1 cellular context compared by ENCODE assay signal in the genomic region with DNA sequence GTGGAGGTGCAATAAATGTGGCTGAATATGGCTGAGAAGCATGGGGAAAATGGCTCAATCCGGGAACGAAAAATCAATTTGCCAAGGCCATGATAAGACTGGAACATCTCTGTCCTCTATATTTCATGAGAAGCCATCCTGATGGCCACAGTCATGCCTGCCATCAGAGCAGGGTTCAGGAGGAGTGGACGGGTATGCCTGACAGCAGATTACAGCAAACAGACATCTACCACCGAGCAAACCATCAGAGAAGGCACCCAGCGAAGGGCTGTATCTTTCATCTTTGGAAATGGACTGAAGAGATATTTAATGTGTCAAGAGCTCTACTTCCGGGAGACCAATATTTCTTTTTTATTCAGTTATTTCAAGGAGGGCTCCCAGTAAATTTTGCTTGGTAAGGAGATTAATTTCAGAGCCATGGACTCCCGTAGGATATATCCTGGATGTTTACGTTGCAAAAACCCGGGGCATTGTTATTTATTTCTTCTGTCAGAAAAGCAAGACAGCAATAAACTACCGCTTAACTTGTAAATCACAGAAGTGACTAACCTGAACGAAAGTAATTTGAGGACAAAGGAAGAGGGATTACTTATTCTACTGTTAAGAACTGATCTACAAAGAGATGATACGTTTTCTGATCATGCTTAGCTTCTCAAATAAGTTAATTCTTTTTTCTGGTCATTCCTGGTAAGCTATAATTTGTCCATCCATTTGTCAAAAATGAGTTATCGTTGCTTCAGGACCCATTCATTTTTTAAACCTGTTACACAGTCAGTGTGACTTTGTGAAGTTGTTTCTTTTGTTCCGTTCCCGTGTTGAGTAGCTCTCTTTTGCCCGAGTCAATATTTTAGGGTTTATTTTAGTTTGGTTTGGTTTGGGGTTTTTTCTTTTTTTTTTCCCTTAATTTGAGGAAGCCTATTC.
TF ChIP-seq lines count a peak whose summit lies in the region.

No MANE protein-coding gene starts in this region.

TF ChIP-seq in HEK293, 187 proteins besides CTCF, POLR2A, EP300 and RAD21 (continued from another document and continues in another):
- no peak for TF ChIP-seq ZNF37A (tag by site-specific recombination; IDR thresholded peaks at IDR 0.05)
- no peak for TF ChIP-seq ZNF596 (tag by site-specific recombination; IDR thresholded peaks at IDR 0.05)
- peak; percentile 99 for TF ChIP-seq ZBTB17 (tag by site-specific recombination; IDR thresholded peaks at IDR 0.05)
- TF ChIP-seq ZFP41 (tag by site-specific recombination; IDR thresholded peaks at IDR 0.05; ENCODE audit: borderline replicate concordance) = no peak
- no peak for TF ChIP-seq ZNF701 (tag by site-specific recombination; IDR thresholded peaks at IDR 0.05)
- no peak for TF ChIP-seq ZNF24 (tag by site-specific recombination; IDR thresholded peaks at IDR 0.05)
- no peak for TF ChIP-seq GLIS1 (tag by site-specific recombination; IDR thresholded peaks at IDR 0.05)
- TF ChIP-seq KLF8 (tag by site-specific recombination; IDR thresholded peaks at IDR 0.05) = no peak
- TF ChIP-seq, protein P1, sequence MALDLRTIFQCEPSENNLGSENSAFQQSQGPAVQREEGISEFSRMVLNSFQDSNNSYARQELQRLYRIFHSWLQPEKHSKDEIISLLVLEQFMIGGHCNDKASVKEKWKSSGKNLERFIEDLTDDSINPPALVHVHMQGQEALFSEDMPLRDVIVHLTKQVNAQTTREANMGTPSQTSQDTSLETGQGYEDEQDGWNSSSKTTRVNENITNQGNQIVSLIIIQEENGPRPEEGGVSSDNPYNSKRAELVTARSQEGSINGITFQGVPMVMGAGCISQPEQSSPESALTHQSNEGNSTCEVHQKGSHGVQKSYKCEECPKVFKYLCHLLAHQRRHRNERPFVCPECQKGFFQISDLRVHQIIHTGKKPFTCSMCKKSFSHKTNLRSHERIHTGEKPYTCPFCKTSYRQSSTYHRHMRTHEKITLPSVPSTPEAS (tag by site-specific recombination; IDR thresholded peaks at IDR 0.05) = no peak
- TF ChIP-seq, protein P2, sequence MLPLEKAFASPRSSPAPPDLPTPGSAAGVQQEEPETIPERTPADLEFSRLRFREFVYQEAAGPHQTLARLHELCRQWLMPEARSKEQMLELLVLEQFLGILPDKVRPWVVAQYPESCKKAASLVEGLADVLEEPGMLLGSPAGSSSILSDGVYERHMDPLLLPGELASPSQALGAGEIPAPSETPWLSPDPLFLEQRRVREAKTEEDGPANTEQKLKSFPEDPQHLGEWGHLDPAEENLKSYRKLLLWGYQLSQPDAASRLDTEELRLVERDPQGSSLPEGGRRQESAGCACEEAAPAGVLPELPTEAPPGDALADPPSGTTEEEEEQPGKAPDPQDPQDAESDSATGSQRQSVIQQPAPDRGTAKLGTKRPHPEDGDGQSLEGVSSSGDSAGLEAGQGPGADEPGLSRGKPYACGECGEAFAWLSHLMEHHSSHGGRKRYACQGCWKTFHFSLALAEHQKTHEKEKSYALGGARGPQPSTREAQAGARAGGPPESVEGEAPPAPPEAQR (tag by site-specific recombination; IDR thresholded peaks at IDR 0.05) = no peak
- no peak for TF ChIP-seq ZNF223 (tag by site-specific recombination; IDR thresholded peaks at IDR 0.05)
- peak; percentile 75 for TF ChIP-seq ZNF600 (tag by site-specific recombination; IDR thresholded peaks at IDR 0.05)
- TF ChIP-seq, protein P3, sequence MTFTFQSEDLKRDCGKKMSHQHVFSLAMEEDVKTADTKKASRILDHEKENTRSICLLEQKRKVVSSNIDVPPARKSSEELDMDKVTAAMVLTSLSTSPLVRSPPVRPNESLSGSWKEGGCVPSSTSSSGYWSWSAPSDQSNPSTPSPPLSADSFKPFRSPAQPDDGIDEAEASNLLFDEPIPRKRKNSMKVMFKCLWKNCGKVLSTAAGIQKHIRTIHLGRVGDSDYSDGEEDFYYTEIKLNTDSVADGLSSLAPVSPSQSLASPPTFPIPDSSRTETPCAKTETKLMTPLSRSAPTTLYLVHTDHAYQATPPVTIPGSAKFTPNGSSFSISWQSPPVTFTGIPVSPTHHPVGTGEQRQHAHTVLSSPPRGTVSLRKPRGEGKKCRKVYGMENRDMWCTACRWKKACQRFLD (tag by site-specific recombination; IDR thresholded peaks at IDR 0.05) = no peak
- no peak for TF ChIP-seq ZNF121 (tag by site-specific recombination; IDR thresholded peaks at IDR 0.05)
- TF ChIP-seq ZFP69B (tag by site-specific recombination; IDR thresholded peaks at IDR 0.05) = peak; percentile 38; the same call in 1 of the 2 replicates
- no peak for TF ChIP-seq ZNF169 (tag by site-specific recombination; IDR thresholded peaks at IDR 0.05)
- TF ChIP-seq, protein P4, sequence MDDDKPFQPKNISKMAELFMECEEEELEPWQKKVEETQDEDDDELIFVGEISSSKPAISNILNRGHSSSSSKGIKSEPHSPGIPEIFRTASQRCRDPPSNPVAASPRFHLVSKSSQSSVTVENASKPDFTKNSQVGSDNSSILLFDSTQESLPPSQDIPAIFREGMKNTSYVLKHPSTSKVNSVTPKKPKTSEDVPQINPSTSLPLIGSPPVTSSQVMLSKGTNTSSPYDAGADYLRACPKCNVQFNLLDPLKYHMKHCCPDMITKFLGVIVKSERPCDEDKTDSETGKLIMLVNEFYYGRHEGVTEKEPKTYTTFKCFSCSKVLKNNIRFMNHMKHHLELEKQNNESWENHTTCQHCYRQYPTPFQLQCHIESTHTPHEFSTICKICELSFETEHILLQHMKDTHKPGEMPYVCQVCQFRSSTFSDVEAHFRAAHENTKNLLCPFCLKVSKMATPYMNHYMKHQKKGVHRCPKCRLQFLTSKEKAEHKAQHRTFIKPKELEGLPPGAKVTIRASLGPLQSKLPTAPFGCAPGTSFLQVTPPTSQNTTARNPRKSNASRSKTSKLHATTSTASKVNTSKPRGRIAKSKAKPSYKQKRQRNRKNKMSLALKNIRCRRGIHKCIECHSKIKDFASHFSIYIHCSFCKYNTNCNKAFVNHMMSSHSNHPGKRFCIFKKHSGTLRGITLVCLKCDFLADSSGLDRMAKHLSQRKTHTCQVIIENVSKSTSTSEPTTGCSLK (tag by site-specific recombination; IDR thresholded peaks at IDR 0.05) = no peak
- TF ChIP-seq ZNF549 (tag by site-specific recombination; IDR thresholded peaks at IDR 0.05) = no peak
- no peak for TF ChIP-seq GLI4 (tag by site-specific recombination; IDR thresholded peaks at IDR 0.05)
- TF ChIP-seq ZNF426 (tag by site-specific recombination; IDR thresholded peaks at IDR 0.05) = no peak
- TF ChIP-seq ZNF558 (tag by site-specific recombination; IDR thresholded peaks at IDR 0.05) = no peak
- TF ChIP-seq IKZF3 (tag by site-specific recombination; IDR thresholded peaks at IDR 0.05) = no peak
- TF ChIP-seq ZNF785 (tag by site-specific recombination; IDR thresholded peaks at IDR 0.05) = no peak
- TF ChIP-seq ZNF416 (tag by site-specific recombination; IDR thresholded peaks at IDR 0.05) = no peak
- TF ChIP-seq SCRT1 (tag by site-specific recombination; IDR thresholded peaks at IDR 0.05; ENCODE audit: borderline replicate concordance) = peak; percentile 86
- TF ChIP-seq, protein P5, sequence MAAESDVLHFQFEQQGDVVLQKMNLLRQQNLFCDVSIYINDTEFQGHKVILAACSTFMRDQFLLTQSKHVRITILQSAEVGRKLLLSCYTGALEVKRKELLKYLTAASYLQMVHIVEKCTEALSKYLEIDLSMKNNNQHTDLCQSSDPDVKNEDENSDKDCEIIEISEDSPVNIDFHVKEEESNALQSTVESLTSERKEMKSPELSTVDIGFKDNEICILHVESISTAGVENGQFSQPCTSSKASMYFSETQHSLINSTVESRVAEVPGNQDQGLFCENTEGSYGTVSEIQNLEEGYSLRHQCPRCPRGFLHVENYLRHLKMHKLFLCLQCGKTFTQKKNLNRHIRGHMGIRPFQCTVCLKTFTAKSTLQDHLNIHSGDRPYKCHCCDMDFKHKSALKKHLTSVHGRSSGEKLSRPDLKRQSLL (tag by site-specific recombination; IDR thresholded peaks at IDR 0.05) = no peak
- TF ChIP-seq ZNF544 (tag by site-specific recombination; IDR thresholded peaks at IDR 0.05) = no peak
- TF ChIP-seq KLF1 (tag by site-specific recombination; IDR thresholded peaks at IDR 0.05) = no peak
- no peak for TF ChIP-seq ZNF311 (tag by site-specific recombination; IDR thresholded peaks at IDR 0.05; ENCODE audit: borderline replicate concordance)
- TF ChIP-seq ZNF19 (tag by site-specific recombination; IDR thresholded peaks at IDR 0.05; ENCODE audit: low read depth) = no peak
- TF ChIP-seq ZNF561 (tag by site-specific recombination; IDR thresholded peaks at IDR 0.05; ENCODE audit: borderline replicate concordance) = no peak
- TF ChIP-seq ZNF146 (tag by site-specific recombination; IDR thresholded peaks at IDR 0.05) = no peak
- TF ChIP-seq ZNF510 (tag by site-specific recombination; IDR thresholded peaks at IDR 0.05; ENCODE audit: insufficient replicate concordance) = no peak
- TF ChIP-seq, protein P6, sequence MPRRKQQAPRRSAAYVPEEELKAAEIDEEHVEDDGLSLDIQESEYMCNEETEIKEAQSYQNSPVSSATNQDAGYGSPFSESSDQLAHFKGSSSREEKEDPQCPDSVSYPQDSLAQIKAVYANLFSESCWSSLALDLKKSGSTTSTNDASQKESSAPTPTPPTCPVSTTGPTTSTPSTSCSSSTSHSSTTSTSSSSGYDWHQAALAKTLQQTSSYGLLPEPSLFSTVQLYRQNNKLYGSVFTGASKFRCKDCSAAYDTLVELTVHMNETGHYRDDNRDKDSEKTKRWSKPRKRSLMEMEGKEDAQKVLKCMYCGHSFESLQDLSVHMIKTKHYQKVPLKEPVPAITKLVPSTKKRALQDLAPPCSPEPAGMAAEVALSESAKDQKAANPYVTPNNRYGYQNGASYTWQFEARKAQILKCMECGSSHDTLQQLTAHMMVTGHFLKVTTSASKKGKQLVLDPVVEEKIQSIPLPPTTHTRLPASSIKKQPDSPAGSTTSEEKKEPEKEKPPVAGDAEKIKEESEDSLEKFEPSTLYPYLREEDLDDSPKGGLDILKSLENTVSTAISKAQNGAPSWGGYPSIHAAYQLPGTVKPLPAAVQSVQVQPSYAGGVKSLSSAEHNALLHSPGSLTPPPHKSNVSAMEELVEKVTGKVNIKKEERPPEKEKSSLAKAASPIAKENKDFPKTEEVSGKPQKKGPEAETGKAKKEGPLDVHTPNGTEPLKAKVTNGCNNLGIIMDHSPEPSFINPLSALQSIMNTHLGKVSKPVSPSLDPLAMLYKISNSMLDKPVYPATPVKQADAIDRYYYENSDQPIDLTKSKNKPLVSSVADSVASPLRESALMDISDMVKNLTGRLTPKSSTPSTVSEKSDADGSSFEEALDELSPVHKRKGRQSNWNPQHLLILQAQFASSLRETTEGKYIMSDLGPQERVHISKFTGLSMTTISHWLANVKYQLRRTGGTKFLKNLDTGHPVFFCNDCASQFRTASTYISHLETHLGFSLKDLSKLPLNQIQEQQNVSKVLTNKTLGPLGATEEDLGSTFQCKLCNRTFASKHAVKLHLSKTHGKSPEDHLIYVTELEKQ (tag by site-specific recombination; IDR thresholded peaks at IDR 0.05; ENCODE audit: borderline replicate concordance) = peak; percentile 37; the same call in 1 of the 2 replicates
- TF ChIP-seq ZNF423 (tag by site-specific recombination; IDR thresholded peaks at IDR 0.05) = no peak
- no peak for TF ChIP-seq EGR2 (tag by site-specific recombination; IDR thresholded peaks at IDR 0.05; ENCODE audit: low read depth)
- no peak for TF ChIP-seq ZNF777 (tag by site-specific recombination; IDR thresholded peaks at IDR 0.05; ENCODE audit: borderline replicate concordance)
- no peak for TF ChIP-seq TRIM28 (IDR thresholded peaks at IDR 0.05; ENCODE audit: borderline replicate concordance, low read length)
- TF ChIP-seq, protein P7, sequence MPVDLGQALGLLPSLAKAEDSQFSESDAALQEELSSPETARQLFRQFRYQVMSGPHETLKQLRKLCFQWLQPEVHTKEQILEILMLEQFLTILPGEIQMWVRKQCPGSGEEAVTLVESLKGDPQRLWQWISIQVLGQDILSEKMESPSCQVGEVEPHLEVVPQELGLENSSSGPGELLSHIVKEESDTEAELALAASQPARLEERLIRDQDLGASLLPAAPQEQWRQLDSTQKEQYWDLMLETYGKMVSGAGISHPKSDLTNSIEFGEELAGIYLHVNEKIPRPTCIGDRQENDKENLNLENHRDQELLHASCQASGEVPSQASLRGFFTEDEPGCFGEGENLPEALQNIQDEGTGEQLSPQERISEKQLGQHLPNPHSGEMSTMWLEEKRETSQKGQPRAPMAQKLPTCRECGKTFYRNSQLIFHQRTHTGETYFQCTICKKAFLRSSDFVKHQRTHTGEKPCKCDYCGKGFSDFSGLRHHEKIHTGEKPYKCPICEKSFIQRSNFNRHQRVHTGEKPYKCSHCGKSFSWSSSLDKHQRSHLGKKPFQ (tag by site-specific recombination; IDR thresholded peaks at IDR 0.05) = no peak
- no peak for TF ChIP-seq ZNF404 (tag by site-specific recombination; IDR thresholded peaks at IDR 0.05)
- no peak for TF ChIP-seq ZNF394 (tag by site-specific recombination; IDR thresholded peaks at IDR 0.05; ENCODE audit: borderline replicate concordance)
- no peak for TF ChIP-seq ZNF560 (tag by site-specific recombination; IDR thresholded peaks at IDR 0.05; ENCODE audit: borderline replicate concordance)
- TF ChIP-seq, protein P8, sequence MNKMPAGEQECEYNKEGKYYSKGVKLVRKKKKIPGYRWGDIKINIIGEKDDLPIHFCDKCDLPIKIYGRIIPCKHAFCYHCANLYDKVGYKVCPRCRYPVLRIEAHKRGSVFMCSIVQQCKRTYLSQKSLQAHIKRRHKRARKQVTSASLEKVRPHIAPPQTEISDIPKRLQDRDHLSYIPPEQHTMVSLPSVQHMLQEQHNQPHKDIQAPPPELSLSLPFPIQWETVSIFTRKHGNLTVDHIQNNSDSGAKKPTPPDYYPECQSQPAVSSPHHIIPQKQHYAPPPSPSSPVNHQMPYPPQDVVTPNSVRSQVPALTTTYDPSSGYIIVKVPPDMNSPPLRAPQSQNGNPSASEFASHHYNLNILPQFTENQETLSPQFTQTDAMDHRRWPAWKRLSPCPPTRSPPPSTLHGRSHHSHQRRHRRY (tag by site-specific recombination; IDR thresholded peaks at IDR 0.05) = no peak
- no peak for TF ChIP-seq ZNF76 (tag by site-specific recombination; IDR thresholded peaks at IDR 0.05; ENCODE audit: borderline replicate concordance, low read depth)
- TF ChIP-seq, protein P9, sequence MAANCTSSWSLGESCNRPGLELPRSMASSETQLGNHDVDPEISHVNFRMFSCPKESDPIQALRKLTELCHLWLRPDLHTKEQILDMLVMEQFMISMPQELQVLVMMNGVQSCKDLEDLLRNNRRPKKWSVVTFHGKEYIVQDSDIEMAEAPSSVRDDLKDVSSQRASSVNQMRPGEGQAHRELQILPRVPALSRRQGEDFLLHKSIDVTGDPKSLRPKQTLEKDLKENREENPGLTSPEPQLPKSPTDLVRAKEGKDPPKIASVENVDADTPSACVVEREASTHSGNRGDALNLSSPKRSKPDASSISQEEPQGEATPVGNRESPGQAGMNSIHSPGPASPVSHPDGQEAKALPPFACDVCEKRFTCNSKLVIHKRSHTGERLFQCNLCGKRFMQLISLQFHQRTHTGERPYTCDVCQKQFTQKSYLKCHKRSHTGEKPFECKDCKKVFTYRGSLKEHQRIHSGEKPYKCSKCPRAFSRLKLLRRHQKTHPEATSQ (tag by site-specific recombination; IDR thresholded peaks at IDR 0.05) = no peak
- TF ChIP-seq GLI2 (tag by site-specific recombination; IDR thresholded peaks at IDR 0.05; ENCODE audit: borderline replicate concordance, low read depth) = no peak
- TF ChIP-seq SP7 (tag by site-specific recombination; IDR thresholded peaks at IDR 0.05) = peak; percentile 71
- TF ChIP-seq ZNF221 (tag by site-specific recombination; IDR thresholded peaks at IDR 0.05; ENCODE audit: borderline replicate concordance) = no peak
